7 cellular contexts compared by ENCODE assay signal in genomic region chr11:4095509-4096230, GRCh38. TPM values are rescaled to one million over a fixed set of nuclear protein-coding genes. Genes with fewer than 3 reads are reported as not detected.
DNase-seq lines count a peak whose midpoint lies in the region; ATAC-seq and TF ChIP-seq lines count a peak whose summit lies in the region.

No MANE protein-coding gene starts in this region.

- no peaks in the 10 kb centered on the region for H3K9me3 ChIP-seq in upper lobe of right lung

- intact Hi-C loops in lower leg skin (cut with DNase I; ENCODE audit: low total_unique reads) (no loop called here), upper lobe of right lung (cut with DNase I) (no loop called here)

- H3K4me1 ChIP-seq in upper lobe of right lung = peaks cover 5% of the 10 kb centered on the region

- in situ Hi-C loops in brain microvascular endothelial cell (cut with HindIII; ENCODE audit: low pct_ligation_motif_present, low sequenced_read_pairs) = no loop called here
- in situ Hi-C loops in GM13976 (cut with MboI; ENCODE audit: low sequenced_read_pairs, unreplicated experiment) = no loop called here

- WGBS in lower leg skin, 2 donors = 6 to 7% methylated on average over 10 of the region's 10 CpGs

- no peaks in the 10 kb centered on the region for H3K36me3 ChIP-seq in brain microvascular endothelial cell (replicated peaks)
- peaks cover 7% of the 10 kb centered on the region for H3K36me3 ChIP-seq in upper lobe of right lung

- no peaks in the 10 kb centered on the region for H3K27me3 ChIP-seq in brain microvascular endothelial cell (replicated peaks)
- no peaks in the 10 kb centered on the region for H3K27me3 ChIP-seq in upper lobe of right lung

- TF ChIP-seq POLR2A in lower leg skin (IDR thresholded peaks at IDR 0.05) = no peak

- no peak for ATAC-seq in upper lobe of right lung
- ATAC-seq in GM18519 (IDR thresholded peaks at IDR 0.05; ENCODE audit: low FRiP score, unreplicated experiment) = no peak

- H3K27ac ChIP-seq in brain microvascular endothelial cell = peak overlapping the region; percentile 33
- peak overlapping the region; percentile 95 for H3K27ac ChIP-seq in upper lobe of right lung

- H3K4me3 ChIP-seq in GM08714 (ENCODE audit: low read length) (peak overlapping the region; percentile 96), brain microvascular endothelial cell (ENCODE audit: low read depth, low read length) (peak overlapping the region; percentile 95), lower leg skin (ENCODE audit: low read depth, poor library complexity, severe bottlenecking) (peak overlapping the region; percentile 46), upper lobe of right lung (peak overlapping the region; percentile 81)

- DNase-seq in NCI-H128 (lab: John Stamatoyannopoulos, UW; ENCODE audit: unreplicated experiment) (peak; percentile 2), brain microvascular endothelial cell (peak; percentile 53), lower leg skin (ENCODE audit: low spot score in 2 of 2) (peak in 1 of 2 donors; percentile 80), upper lobe of right lung (no peak), GM13976 (ENCODE audit: low spot score) (no peak)

- TF ChIP-seq CTCF in brain microvascular endothelial cell (IDR thresholded peaks at IDR 0.05; ENCODE audit: low read depth, low read length, missing control alignments) = no peak
- no peak for TF ChIP-seq CTCF in lower leg skin (IDR thresholded peaks at IDR 0.05)
- TF ChIP-seq CTCF in upper lobe of right lung (IDR thresholded peaks at IDR 0.05) = no peak
- no peak for TF ChIP-seq CTCF in GM13976 (IDR thresholded peaks at IDR 0.05; ENCODE audit: borderline replicate concordance, control extremely low read depth, extremely low read depth, insufficient read depth, missing control alignments)

RNA-seq across cellular contexts. Expression of gene RRM1, which starts 1.1 kb away (rescaled TPM):
- 100 to 1,000 TPM in 1 of 4 donors, 10 to 100 TPM in 3; 69.8 to 137 (median 86.6) TPM for total RNA-seq in lower leg skin
- total RNA-seq in upper lobe of right lung = 28.0 TPM

Comparison
In these comparisons a context has a peak if more than half of its experiments do, and no peak if none do; other contexts are left out.
1. H3K4me3 ChIP-seq: peak in every context shown above with its lines; median percentile 96 in GM08714; 95 in brain microvascular endothelial cell; 81 in upper lobe of right lung; 46 in lower leg skin.
2. DNase-seq: peak in NCI-H128 (single experiment) and brain microvascular endothelial cell (single experiment); none in upper lobe of right lung (single experiment) and GM13976 (single experiment).